In genomic region chr5:137833463-137833862, GRCh38 we compare ENCODE assay signal across 11 cellular contexts. TPM values are rescaled to one million over a fixed set of nuclear protein-coding genes. Genes with fewer than 3 reads are reported as not detected.
DNase-seq lines count a peak whose midpoint lies in the region; ATAC-seq and TF ChIP-seq lines count a peak whose summit lies in the region.
"Had no signal": no experiment of that assay in that cellular context is flagged by ENCODE, and none has a peak within 500 bp of the region (broad histone marks: within the 10 kb centered on the region; RNA-seq: fewer than 3 reads in every experiment).

No MANE protein-coding gene starts in this region.

- no peak overlapping the region for H3K27ac Mint-ChIP-seq in neural progenitor cell
- H3K27ac Mint-ChIP-seq: activated CD4-positive, alpha-beta T cell treated with anti-CD3 and anti-CD28 coated beads, Interleukin-2, amount 10 ng/mL, durations not matched to agents 7 days and 5 days had no signal

- no peaks in the 10 kb centered on the region for H3K79me2 ChIP-seq in neural progenitor cell (ENCODE audit: low read depth)

- no peaks in the 10 kb centered on the region for H3K9me3 Mint-ChIP-seq in neural progenitor cell
- H3K9me3 Mint-ChIP-seq: activated CD4-positive, alpha-beta T cell treated with anti-CD3 and anti-CD28 coated beads, Interleukin-2, amount 10 ng/mL, durations not matched to agents 7 days and 5 days had no signal

- no peak overlapping the region for H3K4me3 ChIP-seq in neural progenitor cell
- H3K4me3 ChIP-seq: ascending aorta, upper lobe of right lung had no signal

- H3K27me3 Mint-ChIP-seq in neural progenitor cell (ENCODE audit: insufficient read depth, low read depth): no peaks in the 10 kb centered on the region

- H3K36me3 ChIP-seq in neural progenitor cell: no peaks in the 10 kb centered on the region
- H3K36me3 ChIP-seq: ascending aorta, upper lobe of right lung had no signal

- H3K27ac ChIP-seq in neural progenitor cell: no peak overlapping the region
- H3K27ac ChIP-seq: upper lobe of right lung had no signal

- ATAC-seq in GM18868 (IDR thresholded peaks at IDR 0.05; ENCODE audit: unreplicated experiment): no peak
- no peak for ATAC-seq in GM18502 (IDR thresholded peaks at IDR 0.05; ENCODE audit: poor library complexity, unreplicated experiment)
- ATAC-seq: upper lobe of right lung had no signal

- H3K27me3 ChIP-seq in neural progenitor cell: no peaks in the 10 kb centered on the region
- H3K27me3 ChIP-seq: ascending aorta, upper lobe of right lung had no signal

- no peaks in the 10 kb centered on the region for H4K20me1 ChIP-seq in neural progenitor cell (ENCODE audit: low read depth)

- no peak for TF ChIP-seq CTCF in neural progenitor cell (IDR thresholded peaks at IDR 0.05)

- H3K4me2 ChIP-seq in neural progenitor cell: no peak overlapping the region

- DNase-seq in AG20443 (ENCODE audit: low spot score) (peak; percentile 16), HS-5 (ENCODE audit: low read depth) (peak; percentile 71), amniotic epithelial cell (ENCODE audit: low read depth) (peak; percentile 92), kidney tubule cell (ENCODE audit: low spot score) (peak; percentile 92), neural progenitor cell (ENCODE audit: low spot score) (no peak)
- DNase-seq in activated effector memory CD4-positive, alpha-beta T cell treated with anti-CD3 and anti-CD28 coated beads, Interleukin-2, amount 50 U/mL, for 16 hours: no peak
- DNase-seq: activated CD4-positive, alpha-beta T cell treated with anti-CD3 and anti-CD28 coated beads, Interleukin-2, amount 10 ng/mL, durations not matched to agents 7 days and 5 days; upper lobe of right lung had no signal

- H3K4me1 Mint-ChIP-seq in neural progenitor cell: peaks cover 14% of the 10 kb centered on the region
- H3K4me1 Mint-ChIP-seq: activated CD4-positive, alpha-beta T cell treated with anti-CD3 and anti-CD28 coated beads, Interleukin-2, amount 10 ng/mL, durations not matched to agents 7 days and 5 days had no signal

- peaks cover 10% of the 10 kb centered on the region for H3K4me1 ChIP-seq in neural progenitor cell
- H3K4me1 ChIP-seq: upper lobe of right lung had no signal

- no peaks in the 10 kb centered on the region for H3K9me3 ChIP-seq in neural progenitor cell (ENCODE audit: low read depth)
- H3K9me3 ChIP-seq: ascending aorta, upper lobe of right lung had no signal

- H3F3A ChIP-seq in neural progenitor cell (ENCODE audit: low read depth): no peaks in the 10 kb centered on the region

- no peaks in the 10 kb centered on the region for H3K36me3 Mint-ChIP-seq in neural progenitor cell

- no peak overlapping the region for H3K4me3 Mint-ChIP-seq in neural progenitor cell
- H3K4me3 Mint-ChIP-seq: activated CD4-positive, alpha-beta T cell treated with anti-CD3 and anti-CD28 coated beads, Interleukin-2, amount 10 ng/mL, durations not matched to agents 7 days and 5 days had no signal

- no peak overlapping the region for H3K9ac ChIP-seq in neural progenitor cell

- H2AFZ ChIP-seq in neural progenitor cell (replicated peaks): no peak overlapping the region

RNA-seq across cellular contexts. Expression of gene MYOT, which starts 34.2 kb away (rescaled TPM):
- total RNA-seq in neural progenitor cell (ENCODE audit: low replicate concordance): not detected in 2 replicates
- total RNA-seq: activated CD4-positive, alpha-beta T cell treated with anti-CD3 and anti-CD28 coated beads, Interleukin-2, amount 10 ng/mL, durations not matched to agents 7 days and 5 days; upper lobe of right lung had no signal

RNA-seq across cellular contexts. Expression of gene PKD2L2, which starts 55.8 kb away (rescaled TPM):
- not detected in 2 replicates for total RNA-seq in neural progenitor cell (ENCODE audit: low replicate concordance)
- total RNA-seq: activated CD4-positive, alpha-beta T cell treated with anti-CD3 and anti-CD28 coated beads, Interleukin-2, amount 10 ng/mL, durations not matched to agents 7 days and 5 days; ascending aorta; upper lobe of right lung had no signal

Comparison
In these comparisons a context has a peak if more than half of its experiments do, and no peak if none do; other contexts are left out.
1. DNase-seq: peak in AG20443 (single experiment), HS-5 (single experiment), amniotic epithelial cell (single experiment) and kidney tubule cell (single experiment); none in activated effector memory CD4-positive, alpha-beta T cell treated with anti-CD3 and anti-CD28 coated beads, Interleukin-2, amount 50 U/mL, for 16 hours (single experiment) and neural progenitor cell (single experiment).